ENCODE assay signal across 8 cellular contexts in genomic region chr1:193281894-193282293, GRCh38.
"Had no signal": no experiment of that assay in that cellular context is flagged by ENCODE, and none has a peak within 500 bp of the region (broad histone marks: within the 10 kb centered on the region; RNA-seq: fewer than 3 reads in every experiment).

No MANE protein-coding gene starts in this region.

- H3K4me3 ChIP-seq: GM23338, K562 had no signal

- H3K4me3 Mint-ChIP-seq: GM23338, H9 had no signal

- FAIRE-seq: H1, H54, HTR-8/SVneo, K562 had no signal

- H3K27ac Mint-ChIP-seq: GM23338, H9 had no signal

- DNase-seq: H9, HCEC 1CT, IMR-90 had no signal

- H3K9me3 Mint-ChIP-seq: H9 had no signal
